In genomic region chr16:14202697-14203096, GRCh38 we compare ENCODE assay signal across 9 cellular contexts.
DNase-seq lines count a peak whose midpoint lies in the region; ATAC-seq, FAIRE-seq and TF ChIP-seq lines count a peak whose summit lies in the region.
"Had no signal": no experiment of that assay in that cellular context is flagged by ENCODE, and none has a peak within 500 bp of the region (broad histone marks: within the 10 kb centered on the region; RNA-seq: fewer than 3 reads in every experiment).

No MANE protein-coding gene starts in this region.

- ATAC-seq in SK-N-SH treated with all-trans-retinoic acid at 6 μM for 48 hours = peak; percentile 55; the same call in 1 of the 3 replicates
- no peak for ATAC-seq in GM18517 (IDR thresholded peaks at IDR 0.05; ENCODE audit: unreplicated experiment)
- ATAC-seq in HG03354 (IDR thresholded peaks at IDR 0.05; ENCODE audit: poor library complexity, severe bottlenecking, unreplicated experiment) = no peak

- DNase-seq in A673 (ENCODE audit: low spot score) (no peak), KBM-7 (peak; percentile 5), GM13976 (ENCODE audit: low spot score) (no peak)
- DNase-seq in stimulated activated CD8-positive, alpha-beta memory T cell treated with anti-CD3 and anti-CD28 coated beads, Interleukin-4, amount 100 ng/mL, for 48 hours = no peak
- DNase-seq: stimulated activated CD4-positive, alpha-beta T cell treated with anti-CD3 and anti-CD28 coated beads, Interleukin-15, amount 100 ng/mL, for 24 hours had no signal

- in situ Hi-C loops in KBM-7 (cut with MboI; ENCODE audit: low pct_unique_long_range_greater_than_20kb, low sequenced_read_pairs) (no loop called here), GM13976 (cut with MboI; ENCODE audit: low sequenced_read_pairs, unreplicated experiment) (no loop called here)

- H3K4me3 ChIP-seq in A673 (ENCODE audit: low read depth, low read length, poor library complexity, severe bottlenecking) = no peak overlapping the region

- BruUV-seq in A673 (replicated peaks; lab: Mats Ljungman, UMichigan) = no TSS peak

- TF ChIP-seq CTCF in A673 (conservative IDR thresholded peaks at IDR 0.05; ENCODE audit: low read depth, low read length) (0 out of 2 replicates have a peak, but pooled peaks have one; percentile 22), GM13976 (IDR thresholded peaks at IDR 0.05; ENCODE audit: borderline replicate concordance, control extremely low read depth, extremely low read depth, insufficient read depth, missing control alignments) (no peak)

- FAIRE-seq in islet of Langerhans (lab: Jason Lieb, UNC) = peak; percentile 78

- POLR2A ChIA-PET in A673 (lab: Charles Lee; ENCODE audit: low non-redundant PET) = no interaction called here

- no peak overlapping the region for H3K27ac ChIP-seq in A673 (ENCODE audit: low read depth, low read length, poor library complexity, severe bottlenecking)

- H3K36me3 ChIP-seq in A673 (ENCODE audit: insufficient read depth, low read length, poor library complexity, severe bottlenecking) = no peaks in the 10 kb centered on the region

- H3K27me3 ChIP-seq in A673 (replicated peaks; ENCODE audit: insufficient read depth, low read depth, low read length, poor library complexity) = no peaks in the 10 kb centered on the region

- intact Hi-C loops in A673 (cut with micrococcal nuclease; ENCODE audit: unreplicated experiment) = no loop called here

- CTCF ChIA-PET in A673 (lab: Charles Lee) = no interaction called here

- H3K9me3 ChIP-seq in A673 (ENCODE audit: low read depth, low read length, poor library complexity, severe bottlenecking) = no peaks in the 10 kb centered on the region

- H3K4me1 ChIP-seq in A673 (ENCODE audit: insufficient read depth, low read length, poor library complexity, severe bottlenecking) = no peaks in the 10 kb centered on the region

TF ChIP-seq in SK-N-SH treated with all-trans-retinoic acid at 6 μM for 48 hours, 23 proteins besides CTCF, POLR2A, EP300 and RAD21:
- TF ChIP-seq CREB5 (CRISPR knock-in tag; IDR thresholded peaks at IDR 0.05; ENCODE audit: low read depth) (no peak), ESRRG (CRISPR knock-in tag; IDR thresholded peaks at IDR 0.05) (no peak), ZC3H10 (CRISPR knock-in tag; IDR thresholded peaks at IDR 0.05) (no peak), PATZ1 (CRISPR knock-in tag; IDR thresholded peaks at IDR 0.05; ENCODE audit: borderline replicate concordance) (no peak), ARNTL (CRISPR knock-in tag; IDR thresholded peaks at IDR 0.05; ENCODE audit: borderline replicate concordance, low read depth) (no peak), GLIS3 (CRISPR knock-in tag; IDR thresholded peaks at IDR 0.05) (no peak), ZFP30 (CRISPR knock-in tag; IDR thresholded peaks at IDR 0.05) (no peak), CSRNP3 (CRISPR knock-in tag; IDR thresholded peaks at IDR 0.05) (no peak), TCF4 (CRISPR knock-in tag; IDR thresholded peaks at IDR 0.05; ENCODE audit: borderline replicate concordance) (no peak), ZNF70 (CRISPR knock-in tag; IDR thresholded peaks at IDR 0.05) (no peak), ZNF8 (CRISPR knock-in tag; IDR thresholded peaks at IDR 0.05) (no peak), RARB (CRISPR knock-in tag; IDR thresholded peaks at IDR 0.05) (no peak), SNAI2 (CRISPR knock-in tag; IDR thresholded peaks at IDR 0.05) (no peak), ISL1 (CRISPR knock-in tag; IDR thresholded peaks at IDR 0.05) (no peak), TOX (CRISPR knock-in tag; IDR thresholded peaks at IDR 0.05; ENCODE audit: borderline replicate concordance) (no peak), ZNF565 (CRISPR knock-in tag; conservative IDR thresholded peaks at IDR 0.05; ENCODE audit: low read depth) (no peak), BACH2 (CRISPR knock-in tag; IDR thresholded peaks at IDR 0.05; ENCODE audit: borderline replicate concordance) (no peak), CSDC2 (CRISPR knock-in tag; IDR thresholded peaks at IDR 0.05) (no peak), ZFP3 (CRISPR knock-in tag; IDR thresholded peaks at IDR 0.05) (no peak)
